ENCODE assay signal across 1 cellular context in genomic region chr7:6730343-6730633, GRCh38.
TF ChIP-seq lines count a peak whose summit lies in the region.

No MANE protein-coding gene starts in this region.

TF ChIP-seq in K562, 482 proteins besides CTCF, POLR2A, EP300 and RAD21 (continued from another document):
- no peak for TF ChIP-seq USF1 (CRISPR knock-in tag; IDR thresholded peaks at IDR 0.05)
- TF ChIP-seq ZNF586 (CRISPR knock-in tag; conservative IDR thresholded peaks at IDR 0.05) = no peak
- TF ChIP-seq HMG20B (CRISPR knock-in tag; IDR thresholded peaks at IDR 0.05) = no peak
- TF ChIP-seq NKRF (IDR thresholded peaks at IDR 0.05; ENCODE audit: borderline replicate concordance) = peak; percentile 31; the same call in 1 of the 2 replicates
- TF ChIP-seq ELF1 (tag; IDR thresholded peaks at IDR 0.05) = no peak
- TF ChIP-seq PPARD (CRISPR knock-in tag; IDR thresholded peaks at IDR 0.05) = no peak
- TF ChIP-seq ZNF76 (CRISPR knock-in tag; IDR thresholded peaks at IDR 0.05; ENCODE audit: borderline replicate concordance) = no peak
- no peak for TF ChIP-seq ZNF280A (IDR thresholded peaks at IDR 0.05; ENCODE audit: low read depth, partially characterized antibody)
- TF ChIP-seq BRCA1 (IDR thresholded peaks at IDR 0.05) = no peak
- no peak for TF ChIP-seq BRCA1 (CRISPR knock-in tag; IDR thresholded peaks at IDR 0.05)
- 0 out of 2 replicates have a peak, but pooled peaks have one; percentile 41 for TF ChIP-seq MIER1 (IDR thresholded peaks at IDR 0.05; ENCODE audit: low read depth)
- no peak for TF ChIP-seq THAP7 (CRISPR knock-in tag; IDR thresholded peaks at IDR 0.05)
